12 cellular contexts compared by ENCODE assay signal in the genomic region with DNA sequence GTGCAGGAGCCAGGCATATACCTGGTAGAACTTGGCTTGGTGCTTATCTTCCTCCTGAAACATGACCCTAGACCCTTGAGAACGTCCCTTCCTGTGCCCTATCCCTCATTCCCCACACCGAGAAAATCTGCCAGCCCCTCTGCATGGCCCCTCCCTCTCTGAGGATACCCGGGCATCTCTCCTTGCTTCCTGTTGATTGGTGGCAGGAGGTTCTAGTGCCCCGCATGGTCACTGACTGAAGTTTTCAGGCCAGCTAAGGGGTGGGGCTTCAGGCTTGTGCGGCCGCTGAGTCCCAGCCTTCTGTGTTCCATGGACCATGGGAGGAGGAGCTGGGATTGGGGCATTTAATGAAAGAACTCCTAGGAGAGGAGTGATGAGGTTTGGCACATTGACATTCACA. TPM values are rescaled to one million over a fixed set of nuclear protein-coding genes. Genes with fewer than 3 reads are reported as not detected.
DNase-seq lines count a peak whose midpoint lies in the region; ATAC-seq, FAIRE-seq and TF ChIP-seq lines count a peak whose summit lies in the region.
"Had no signal": no experiment of that assay in that cellular context is flagged by ENCODE, and none has a peak within 500 bp of the region (broad histone marks: within the 10 kb centered on the region; RNA-seq: fewer than 3 reads in every experiment).

No MANE protein-coding gene starts in this region.

- CTCF ChIA-PET in Calu3 (lab: Charles Lee) = interaction anchor here (1.2 kb wide), 1 partner anchor 62 kb away, joined by 5 read pairs; no protein-coding TSS in a partner anchor
- CTCF ChIA-PET in HEK293T (lab: Yijun Ruan, JAX) = interaction anchor here (0.5 kb wide), 1 partner anchor 9 kb away, joined by 3 read pairs; no protein-coding TSS in a partner anchor

- H3K4me3 ChIP-seq in neural progenitor cell = no peak overlapping the region
- H3K4me3 ChIP-seq: breast epithelium, lung, spleen had no signal

- H3K27ac Mint-ChIP-seq in Calu3 (ENCODE audit: unreplicated experiment) (no peak overlapping the region), neural progenitor cell (no peak overlapping the region)

- H2AFZ ChIP-seq in neural progenitor cell (replicated peaks) = no peak overlapping the region

- H3K27me3 Mint-ChIP-seq in Calu3 (ENCODE audit: unreplicated experiment) = peaks cover 25% of the 10 kb centered on the region
- H3K27me3 Mint-ChIP-seq in neural progenitor cell (ENCODE audit: insufficient read depth, low read depth) = peaks cover 47% of the 10 kb centered on the region

- no peaks in the 10 kb centered on the region for H3K79me2 ChIP-seq in neural progenitor cell (ENCODE audit: low read depth)

- no peak overlapping the region for H3K4me3 Mint-ChIP-seq in Calu3 (ENCODE audit: low read depth, unreplicated experiment)
- no peak overlapping the region for H3K4me3 Mint-ChIP-seq in neural progenitor cell

- DNase-seq in Calu3 = peak; percentile 43
- DNase-seq in HEK293T (ENCODE audit: extremely low spot score) = peak; percentile 59
- peak; percentile 26 for DNase-seq in dermis blood vessel endothelial cell
- peak; percentile 73 for DNase-seq in neural progenitor cell (ENCODE audit: low spot score)
- no peak for DNase-seq in GM19239 (ENCODE audit: insufficient read length, low spot score)
- DNase-seq: spleen, T1000 had no signal

- no peak for ATAC-seq in HG02852 (IDR thresholded peaks at IDR 0.05; ENCODE audit: unreplicated experiment)
- no peak for ATAC-seq in HG03039 (IDR thresholded peaks at IDR 0.05; ENCODE audit: unreplicated experiment)

- no peak overlapping the region for H3K9ac ChIP-seq in neural progenitor cell

- H3K36me3 Mint-ChIP-seq in Calu3 (ENCODE audit: insufficient read depth, unreplicated experiment) (no peaks in the 10 kb centered on the region), neural progenitor cell (no peaks in the 10 kb centered on the region)

- peaks cover 24% of the 10 kb centered on the region for H3K4me1 ChIP-seq in neural progenitor cell

- H3K4me2 ChIP-seq in neural progenitor cell = peak overlapping the region; percentile 10

- peaks cover 49% of the 10 kb centered on the region for H3K27me3 ChIP-seq in neural progenitor cell
- H3K27me3 ChIP-seq: breast epithelium had no signal

- no peaks in the 10 kb centered on the region for H3K9me3 Mint-ChIP-seq in Calu3 (ENCODE audit: low read depth, unreplicated experiment)
- H3K9me3 Mint-ChIP-seq in neural progenitor cell = no peaks in the 10 kb centered on the region

- H3F3A ChIP-seq in neural progenitor cell (ENCODE audit: low read depth) = no peaks in the 10 kb centered on the region

- no peaks in the 10 kb centered on the region for H3K36me3 ChIP-seq in neural progenitor cell
- H3K36me3 ChIP-seq: breast epithelium, spleen had no signal

- FAIRE-seq in GM19239 (lab: Jason Lieb, UNC) = no peak

- no peak overlapping the region for H3K27ac ChIP-seq in neural progenitor cell
- H3K27ac ChIP-seq: breast epithelium, RWPE1, spleen had no signal

- H3K4me1 Mint-ChIP-seq in Calu3 (ENCODE audit: low read depth, unreplicated experiment) = peaks cover 23% of the 10 kb centered on the region
- H3K4me1 Mint-ChIP-seq in neural progenitor cell = peaks cover 21% of the 10 kb centered on the region

- no peaks in the 10 kb centered on the region for H3K9me3 ChIP-seq in neural progenitor cell (ENCODE audit: low read depth)
- H3K9me3 ChIP-seq: breast epithelium, spleen had no signal

- H4K20me1 ChIP-seq in neural progenitor cell (ENCODE audit: low read depth) = peaks cover 42% of the 10 kb centered on the region

- intact Hi-C loops in Calu3 (cut with micrococcal nuclease; ENCODE audit: unreplicated experiment) = no loop called here

- TF ChIP-seq CTCF in Calu3 (IDR thresholded peaks at IDR 0.05; ENCODE audit: unreplicated experiment) (no peak), neural progenitor cell (IDR thresholded peaks at IDR 0.05) (peak; percentile 30)

- POLR2A ChIA-PET in HEK293T (lab: Yijun Ruan, JAX) = interaction anchor here (1.0 kb wide), 1 partner anchor 21 kb away, joined by 3 read pairs; no protein-coding TSS in a partner anchor

- no TSS peak for BruUV-seq in Calu3 (replicated peaks; lab: Mats Ljungman, UMichigan)

TF ChIP-seq in HEK293T, 16 proteins besides CTCF, POLR2A, EP300 and RAD21:
- TF ChIP-seq BHLHE40 (IDR thresholded peaks at IDR 0.05; ENCODE audit: borderline replicate concordance) = no peak
- TF ChIP-seq L3MBTL2 (conservative IDR thresholded peaks at IDR 0.05) = no peak
- TF ChIP-seq SP1 (IDR thresholded peaks at IDR 0.05) = no peak
- TF ChIP-seq FOXA1 (IDR thresholded peaks at IDR 0.05) = no peak
- TF ChIP-seq, protein P1, sequence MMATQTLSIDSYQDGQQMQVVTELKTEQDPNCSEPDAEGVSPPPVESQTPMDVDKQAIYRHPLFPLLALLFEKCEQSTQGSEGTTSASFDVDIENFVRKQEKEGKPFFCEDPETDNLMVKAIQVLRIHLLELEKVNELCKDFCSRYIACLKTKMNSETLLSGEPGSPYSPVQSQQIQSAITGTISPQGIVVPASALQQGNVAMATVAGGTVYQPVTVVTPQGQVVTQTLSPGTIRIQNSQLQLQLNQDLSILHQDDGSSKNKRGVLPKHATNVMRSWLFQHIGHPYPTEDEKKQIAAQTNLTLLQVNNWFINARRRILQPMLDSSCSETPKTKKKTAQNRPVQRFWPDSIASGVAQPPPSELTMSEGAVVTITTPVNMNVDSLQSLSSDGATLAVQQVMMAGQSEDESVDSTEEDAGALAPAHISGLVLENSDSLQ (IDR thresholded peaks at IDR 0.05) = no peak
- TF ChIP-seq ELF4 (IDR thresholded peaks at IDR 0.05) = no peak
- TF ChIP-seq SUZ12 (IDR thresholded peaks at IDR 0.05) = no peak

RNA-seq across cellular contexts. Expression of gene IGIP, which starts 22.8 kb away (rescaled TPM):
- total RNA-seq in Calu3 (2022) (5.9 and 6.2 TPM in 2 replicates), dermis blood vessel endothelial cell (5.0 and 5.8 TPM in 2 replicates), neural progenitor cell (ENCODE audit: low replicate concordance) (0.59 and 1.6 TPM in 2 replicates)

RNA-seq across cellular contexts. Expression of gene CYSTM1, which starts 26.5 kb away (rescaled TPM):
- 198 and 259 TPM in 2 replicates for total RNA-seq in Calu3 (2022)
- 8.7 and 8.8 TPM in 2 replicates for total RNA-seq in dermis blood vessel endothelial cell
- total RNA-seq in neural progenitor cell (ENCODE audit: low replicate concordance) = 8.9 and 19.8 TPM in 2 replicates

RNA-seq across cellular contexts. Expression of gene PURA, which starts 34.6 kb away (rescaled TPM):
- total RNA-seq in Calu3 (2022) (16.2 and 16.7 TPM in 2 replicates), dermis blood vessel endothelial cell (7.8 and 8.7 TPM in 2 replicates), neural progenitor cell (ENCODE audit: low replicate concordance) (2.5 and 2.6 TPM in 2 replicates)
